22 cellular contexts compared by ENCODE assay signal in genomic region chr16:5634781-5635180, GRCh38.
"Had no signal": no experiment of that assay in that cellular context is flagged by ENCODE, and none has a peak within 500 bp of the region (broad histone marks: within the 10 kb centered on the region; RNA-seq: fewer than 3 reads in every experiment).

No MANE protein-coding gene starts in this region.

- H3K4me2 ChIP-seq: PC-9 had no signal

- ATAC-seq: activated naive CD4-positive, alpha-beta T cell treated with anti-CD3 and anti-CD28 coated beads, Interleukin-2, amount 50 U/mL, for 72 hours; activated naive CD8-positive, alpha-beta T cell treated with anti-CD3 and anti-CD28 coated beads, Interleukin-2, amount 50 U/mL, for 24 hours; activated T-cell treated with anti-CD3 and anti-CD28 coated beads, Interleukin-2, amount 50 U/mL, for 4 hours had no signal

- H3K27ac ChIP-seq: PC-9, SK-N-MC, VCaP had no signal

- DNase-seq: activated CD4-positive, alpha-beta memory T cell treated with anti-CD3 and anti-CD28 coated beads for 36 hours; activated CD4-positive, alpha-beta T cell treated with anti-CD3 and anti-CD28 coated beads, Interleukin-2, amount 10 ng/mL, durations not matched to agents 7 days and 5 days; activated CD4-positive, CD25-positive, alpha-beta regulatory T cell; activated CD8-positive, alpha-beta memory T cell treated with anti-CD3 and anti-CD28 coated beads for 24 hours; activated effector memory CD4-positive, alpha-beta T cell treated with anti-CD3 and anti-CD28 coated beads, Interleukin-2, amount 50 U/mL, for 16 hours; activated naive CD4-positive, alpha-beta T cell treated with Interleukin-2 at 50 U/mL for 16 hours; activated naive CD8-positive, alpha-beta T cell treated with anti-CD3 and anti-CD28 coated beads, Interleukin-2, amount 50 U/mL, for 24 hours; activated T-cell treated with anti-CD3 and anti-CD28 coated beads, Interleukin-2, amount 50 U/mL, for 4 hours; amniotic stem cell; Kasumi-1; NCI-H1092; NCI-H1417; NCI-H1930; NCI-H2171; NCI-H2227 treated with DMSO at 0.1 percent for 48 hours; NCI-H526 treated with DMSO at 0.1 percent for 48 hours; PC-9; SIG-M5; T-helper 1 cell had no signal

- H2AFZ ChIP-seq: PC-9 had no signal

- H3K4me3 ChIP-seq: PC-9, SK-N-MC had no signal
